ENCODE assay signal across 1 cellular context in the genomic region with DNA sequence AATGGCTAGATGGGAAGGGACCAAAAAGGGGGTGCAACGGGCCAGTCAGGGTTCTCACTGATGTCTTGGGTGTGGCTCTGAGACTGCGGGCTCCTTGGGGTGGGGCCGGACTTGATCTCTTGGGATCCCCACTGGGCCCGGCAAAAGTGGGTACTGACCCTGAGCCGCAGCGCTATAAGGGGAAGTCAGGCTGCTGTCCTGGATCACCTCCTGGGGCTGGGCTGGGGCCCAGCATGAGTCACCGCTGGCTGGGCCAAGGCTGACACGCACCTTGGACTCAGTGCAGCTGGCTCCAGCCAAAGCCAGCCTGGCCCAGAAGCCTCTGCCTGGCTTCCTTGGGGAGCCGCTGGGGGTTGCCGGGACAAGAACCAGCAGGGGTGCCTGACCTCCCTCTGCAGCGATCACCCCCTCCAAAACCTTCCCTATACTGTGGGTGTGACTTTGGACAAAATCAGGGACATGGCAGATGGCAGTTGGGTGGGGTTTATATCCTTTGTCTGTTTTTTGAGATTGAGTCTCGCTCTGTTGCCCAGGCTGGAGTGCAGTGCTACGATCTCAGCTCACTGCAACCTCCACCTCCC.
TF ChIP-seq lines count a peak whose summit lies in the region.

No MANE protein-coding gene starts in this region.

TF ChIP-seq in K562, 482 proteins besides CTCF, POLR2A, EP300 and RAD21 (continued from another document and continues in another):
- no peak for TF ChIP-seq ELF4 (CRISPR knock-in tag; IDR thresholded peaks at IDR 0.05)
- TF ChIP-seq, protein P1, sequence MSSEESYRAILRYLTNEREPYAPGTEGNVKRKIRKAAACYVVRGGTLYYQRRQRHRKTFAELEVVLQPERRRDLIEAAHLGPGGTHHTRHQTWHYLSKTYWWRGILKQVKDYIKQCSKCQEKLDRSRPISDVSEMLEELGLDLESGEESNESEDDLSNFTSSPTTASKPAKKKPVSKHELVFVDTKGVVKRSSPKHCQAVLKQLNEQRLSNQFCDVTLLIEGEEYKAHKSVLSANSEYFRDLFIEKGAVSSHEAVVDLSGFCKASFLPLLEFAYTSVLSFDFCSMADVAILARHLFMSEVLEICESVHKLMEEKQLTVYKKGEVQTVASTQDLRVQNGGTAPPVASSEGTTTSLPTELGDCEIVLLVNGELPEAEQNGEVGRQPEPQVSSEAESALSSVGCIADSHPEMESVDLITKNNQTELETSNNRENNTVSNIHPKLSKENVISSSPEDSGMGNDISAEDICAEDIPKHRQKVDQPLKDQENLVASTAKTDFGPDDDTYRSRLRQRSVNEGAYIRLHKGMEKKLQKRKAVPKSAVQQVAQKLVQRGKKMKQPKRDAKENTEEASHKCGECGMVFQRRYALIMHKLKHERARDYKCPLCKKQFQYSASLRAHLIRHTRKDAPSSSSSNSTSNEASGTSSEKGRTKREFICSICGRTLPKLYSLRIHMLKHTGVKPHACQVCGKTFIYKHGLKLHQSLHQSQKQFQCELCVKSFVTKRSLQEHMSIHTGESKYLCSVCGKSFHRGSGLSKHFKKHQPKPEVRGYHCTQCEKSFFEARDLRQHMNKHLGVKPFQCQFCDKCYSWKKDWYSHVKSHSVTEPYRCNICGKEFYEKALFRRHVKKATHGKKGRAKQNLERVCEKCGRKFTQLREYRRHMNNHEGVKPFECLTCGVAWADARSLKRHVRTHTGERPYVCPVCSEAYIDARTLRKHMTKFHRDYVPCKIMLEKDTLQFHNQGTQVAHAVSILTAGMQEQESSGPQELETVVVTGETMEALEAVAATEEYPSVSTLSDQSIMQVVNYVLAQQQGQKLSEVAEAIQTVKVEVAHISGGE (CRISPR knock-in tag; IDR thresholded peaks at IDR 0.05) = no peak
- TF ChIP-seq SP1 (CRISPR knock-in tag; IDR thresholded peaks at IDR 0.05) = peak; percentile 67; the same call in 1 of the 2 replicates
- TF ChIP-seq, protein P2, sequence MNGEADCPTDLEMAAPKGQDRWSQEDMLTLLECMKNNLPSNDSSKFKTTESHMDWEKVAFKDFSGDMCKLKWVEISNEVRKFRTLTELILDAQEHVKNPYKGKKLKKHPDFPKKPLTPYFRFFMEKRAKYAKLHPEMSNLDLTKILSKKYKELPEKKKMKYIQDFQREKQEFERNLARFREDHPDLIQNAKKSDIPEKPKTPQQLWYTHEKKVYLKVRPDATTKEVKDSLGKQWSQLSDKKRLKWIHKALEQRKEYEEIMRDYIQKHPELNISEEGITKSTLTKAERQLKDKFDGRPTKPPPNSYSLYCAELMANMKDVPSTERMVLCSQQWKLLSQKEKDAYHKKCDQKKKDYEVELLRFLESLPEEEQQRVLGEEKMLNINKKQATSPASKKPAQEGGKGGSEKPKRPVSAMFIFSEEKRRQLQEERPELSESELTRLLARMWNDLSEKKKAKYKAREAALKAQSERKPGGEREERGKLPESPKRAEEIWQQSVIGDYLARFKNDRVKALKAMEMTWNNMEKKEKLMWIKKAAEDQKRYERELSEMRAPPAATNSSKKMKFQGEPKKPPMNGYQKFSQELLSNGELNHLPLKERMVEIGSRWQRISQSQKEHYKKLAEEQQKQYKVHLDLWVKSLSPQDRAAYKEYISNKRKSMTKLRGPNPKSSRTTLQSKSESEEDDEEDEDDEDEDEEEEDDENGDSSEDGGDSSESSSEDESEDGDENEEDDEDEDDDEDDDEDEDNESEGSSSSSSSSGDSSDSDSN (IDR thresholded peaks at IDR 0.05; ENCODE audit: borderline replicate concordance in 1 of 2, low read depth in 2 of 2, low read length in 2 of 2) = peak in 1 of 2 experiments; percentile 92; a peak in 3 of 4 replicates
- 0 out of 2 replicates have a peak, but pooled peaks have one; percentile 80 for TF ChIP-seq ERF (CRISPR knock-in tag; IDR thresholded peaks at IDR 0.05)
- peak; percentile 66 for TF ChIP-seq NFIC (IDR thresholded peaks at IDR 0.05)
- TF ChIP-seq ATF1 (CRISPR knock-in tag; IDR thresholded peaks at IDR 0.05) = no peak
- TF ChIP-seq ATF1 (tag; IDR thresholded peaks at IDR 0.05) = 0 out of 2 replicates have a peak, but pooled peaks have one; percentile 18
- TF ChIP-seq, protein P3, sequence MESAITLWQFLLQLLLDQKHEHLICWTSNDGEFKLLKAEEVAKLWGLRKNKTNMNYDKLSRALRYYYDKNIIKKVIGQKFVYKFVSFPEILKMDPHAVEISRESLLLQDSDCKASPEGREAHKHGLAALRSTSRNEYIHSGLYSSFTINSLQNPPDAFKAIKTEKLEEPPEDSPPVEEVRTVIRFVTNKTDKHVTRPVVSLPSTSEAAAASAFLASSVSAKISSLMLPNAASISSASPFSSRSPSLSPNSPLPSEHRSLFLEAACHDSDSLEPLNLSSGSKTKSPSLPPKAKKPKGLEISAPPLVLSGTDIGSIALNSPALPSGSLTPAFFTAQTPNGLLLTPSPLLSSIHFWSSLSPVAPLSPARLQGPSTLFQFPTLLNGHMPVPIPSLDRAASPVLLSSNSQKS (CRISPR knock-in tag; IDR thresholded peaks at IDR 0.05) = no peak
- peak; percentile 74 for TF ChIP-seq KAT2B (IDR thresholded peaks at IDR 0.05; ENCODE audit: low read depth, low read length)
- 0 out of 2 replicates have a peak, but pooled peaks have one; percentile 33 for TF ChIP-seq ZNF766 (CRISPR knock-in tag; conservative IDR thresholded peaks at IDR 0.05)
- TF ChIP-seq L3MBTL2 (IDR thresholded peaks at IDR 0.05) = no peak; the same call in 1 of the 2 replicates
- peak; percentile 73 for TF ChIP-seq ATF7 (IDR thresholded peaks at IDR 0.05)
- TF ChIP-seq, protein P4, sequence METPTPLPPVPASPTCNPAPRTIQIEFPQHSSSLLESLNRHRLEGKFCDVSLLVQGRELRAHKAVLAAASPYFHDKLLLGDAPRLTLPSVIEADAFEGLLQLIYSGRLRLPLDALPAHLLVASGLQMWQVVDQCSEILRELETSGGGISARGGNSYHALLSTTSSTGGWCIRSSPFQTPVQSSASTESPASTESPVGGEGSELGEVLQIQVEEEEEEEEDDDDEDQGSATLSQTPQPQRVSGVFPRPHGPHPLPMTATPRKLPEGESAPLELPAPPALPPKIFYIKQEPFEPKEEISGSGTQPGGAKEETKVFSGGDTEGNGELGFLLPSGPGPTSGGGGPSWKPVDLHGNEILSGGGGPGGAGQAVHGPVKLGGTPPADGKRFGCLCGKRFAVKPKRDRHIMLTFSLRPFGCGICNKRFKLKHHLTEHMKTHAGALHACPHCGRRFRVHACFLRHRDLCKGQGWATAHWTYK (CRISPR knock-in tag; IDR thresholded peaks at IDR 0.05) = no peak
- TF ChIP-seq, protein P5, sequence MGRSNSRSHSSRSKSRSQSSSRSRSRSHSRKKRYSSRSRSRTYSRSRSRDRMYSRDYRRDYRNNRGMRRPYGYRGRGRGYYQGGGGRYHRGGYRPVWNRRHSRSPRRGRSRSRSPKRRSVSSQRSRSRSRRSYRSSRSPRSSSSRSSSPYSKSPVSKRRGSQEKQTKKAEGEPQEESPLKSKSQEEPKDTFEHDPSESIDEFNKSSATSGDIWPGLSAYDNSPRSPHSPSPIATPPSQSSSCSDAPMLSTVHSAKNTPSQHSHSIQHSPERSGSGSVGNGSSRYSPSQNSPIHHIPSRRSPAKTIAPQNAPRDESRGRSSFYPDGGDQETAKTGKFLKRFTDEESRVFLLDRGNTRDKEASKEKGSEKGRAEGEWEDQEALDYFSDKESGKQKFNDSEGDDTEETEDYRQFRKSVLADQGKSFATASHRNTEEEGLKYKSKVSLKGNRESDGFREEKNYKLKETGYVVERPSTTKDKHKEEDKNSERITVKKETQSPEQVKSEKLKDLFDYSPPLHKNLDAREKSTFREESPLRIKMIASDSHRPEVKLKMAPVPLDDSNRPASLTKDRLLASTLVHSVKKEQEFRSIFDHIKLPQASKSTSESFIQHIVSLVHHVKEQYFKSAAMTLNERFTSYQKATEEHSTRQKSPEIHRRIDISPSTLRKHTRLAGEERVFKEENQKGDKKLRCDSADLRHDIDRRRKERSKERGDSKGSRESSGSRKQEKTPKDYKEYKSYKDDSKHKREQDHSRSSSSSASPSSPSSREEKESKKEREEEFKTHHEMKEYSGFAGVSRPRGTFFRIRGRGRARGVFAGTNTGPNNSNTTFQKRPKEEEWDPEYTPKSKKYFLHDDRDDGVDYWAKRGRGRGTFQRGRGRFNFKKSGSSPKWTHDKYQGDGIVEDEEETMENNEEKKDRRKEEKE (IDR thresholded peaks at IDR 0.05; ENCODE audit: borderline replicate concordance in 1 of 2, control insufficient read depth in 1 of 2, low read depth in 2 of 2, low read length in 1 of 2) = no peak
- TF ChIP-seq ESRRA (IDR thresholded peaks at IDR 0.05; ENCODE audit: borderline replicate concordance, low read depth) = peak; percentile 57
- no peak for TF ChIP-seq ZNF431 (CRISPR knock-in tag; IDR thresholded peaks at IDR 0.05)
- TF ChIP-seq, protein P6, sequence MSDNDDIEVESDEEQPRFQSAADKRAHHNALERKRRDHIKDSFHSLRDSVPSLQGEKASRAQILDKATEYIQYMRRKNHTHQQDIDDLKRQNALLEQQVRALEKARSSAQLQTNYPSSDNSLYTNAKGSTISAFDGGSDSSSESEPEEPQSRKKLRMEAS (CRISPR knock-in tag; IDR thresholded peaks at IDR 0.05) = peak; percentile 38; the same call in 1 of the 2 replicates
- peak in 1 of 2 experiments; percentile 71; a peak in 1 of 4 replicates for TF ChIP-seq NONO (IDR thresholded peaks at IDR 0.05; ENCODE audit: low read depth in 2 of 2, low read length in 1 of 2)
- peak; percentile 39 to 55; a peak in 1 of 4 replicates for TF ChIP-seq KDM1A (IDR thresholded peaks at IDR 0.05)
- TF ChIP-seq ZNF263 (CRISPR knock-in tag; IDR thresholded peaks at IDR 0.05; ENCODE audit: borderline replicate concordance) = 0 out of 2 replicates have a peak, but pooled peaks have one; percentile 22
- TF ChIP-seq TCF3 (CRISPR knock-in tag; IDR thresholded peaks at IDR 0.05) = peak; percentile 52
- TF ChIP-seq, protein P7, sequence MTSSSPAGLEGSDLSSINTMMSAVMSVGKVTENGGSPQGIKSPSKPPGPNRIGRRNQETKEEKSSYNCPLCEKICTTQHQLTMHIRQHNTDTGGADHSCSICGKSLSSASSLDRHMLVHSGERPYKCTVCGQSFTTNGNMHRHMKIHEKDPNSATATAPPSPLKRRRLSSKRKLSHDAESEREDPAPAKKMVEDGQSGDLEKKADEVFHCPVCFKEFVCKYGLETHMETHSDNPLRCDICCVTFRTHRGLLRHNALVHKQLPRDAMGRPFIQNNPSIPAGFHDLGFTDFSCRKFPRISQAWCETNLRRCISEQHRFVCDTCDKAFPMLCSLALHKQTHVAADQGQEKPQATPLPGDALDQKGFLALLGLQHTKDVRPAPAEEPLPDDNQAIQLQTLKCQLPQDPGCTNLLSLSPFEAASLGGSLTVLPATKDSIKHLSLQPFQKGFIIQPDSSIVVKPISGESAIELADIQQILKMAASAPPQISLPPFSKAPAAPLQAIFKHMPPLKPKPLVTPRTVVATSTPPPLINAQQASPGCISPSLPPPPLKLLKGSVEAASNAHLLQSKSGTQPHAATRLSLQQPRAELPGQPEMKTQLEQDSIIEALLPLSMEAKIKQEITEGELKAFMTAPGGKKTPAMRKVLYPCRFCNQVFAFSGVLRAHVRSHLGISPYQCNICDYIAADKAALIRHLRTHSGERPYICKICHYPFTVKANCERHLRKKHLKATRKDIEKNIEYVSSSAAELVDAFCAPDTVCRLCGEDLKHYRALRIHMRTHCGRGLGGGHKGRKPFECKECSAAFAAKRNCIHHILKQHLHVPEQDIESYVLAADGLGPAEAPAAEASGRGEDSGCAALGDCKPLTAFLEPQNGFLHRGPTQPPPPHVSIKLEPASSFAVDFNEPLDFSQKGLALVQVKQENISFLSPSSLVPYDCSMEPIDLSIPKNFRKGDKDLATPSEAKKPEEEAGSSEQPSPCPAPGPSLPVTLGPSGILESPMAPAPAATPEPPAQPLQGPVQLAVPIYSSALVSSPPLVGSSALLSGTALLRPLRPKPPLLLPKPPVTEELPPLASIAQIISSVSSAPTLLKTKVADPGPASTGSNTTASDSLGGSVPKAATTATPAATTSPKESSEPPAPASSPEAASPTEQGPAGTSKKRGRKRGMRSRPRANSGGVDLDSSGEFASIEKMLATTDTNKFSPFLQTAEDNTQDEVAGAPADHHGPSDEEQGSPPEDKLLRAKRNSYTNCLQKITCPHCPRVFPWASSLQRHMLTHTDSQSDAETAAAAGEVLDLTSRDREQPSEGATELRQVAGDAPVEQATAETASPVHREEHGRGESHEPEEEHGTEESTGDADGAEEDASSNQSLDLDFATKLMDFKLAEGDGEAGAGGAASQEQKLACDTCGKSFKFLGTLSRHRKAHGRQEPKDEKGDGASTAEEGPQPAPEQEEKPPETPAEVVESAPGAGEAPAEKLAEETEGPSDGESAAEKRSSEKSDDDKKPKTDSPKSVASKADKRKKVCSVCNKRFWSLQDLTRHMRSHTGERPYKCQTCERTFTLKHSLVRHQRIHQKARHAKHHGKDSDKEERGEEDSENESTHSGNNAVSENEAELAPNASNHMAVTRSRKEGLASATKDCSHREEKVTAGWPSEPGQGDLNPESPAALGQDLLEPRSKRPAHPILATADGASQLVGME (CRISPR knock-in tag; IDR thresholded peaks at IDR 0.05) = no peak
- no peak for TF ChIP-seq ZNF408 (CRISPR knock-in tag; IDR thresholded peaks at IDR 0.05; ENCODE audit: low read depth)
- TF ChIP-seq NR2C2 (CRISPR knock-in tag; IDR thresholded peaks at IDR 0.05) = 0 out of 2 replicates have a peak, but pooled peaks have one; percentile 32
- TF ChIP-seq NR2C2 (tag; IDR thresholded peaks at IDR 0.05) = no peak; the same call in 1 of the 2 replicates
- TF ChIP-seq NEUROD1 (IDR thresholded peaks at IDR 0.05; ENCODE audit: borderline replicate concordance, low read depth, low read length, partially characterized antibody) = peak; percentile 19
- TF ChIP-seq RFX7 (CRISPR knock-in tag; IDR thresholded peaks at IDR 0.05) = no peak
- TF ChIP-seq ELF1 (tag; IDR thresholded peaks at IDR 0.05) = no peak
- TF ChIP-seq FOXA1 (IDR thresholded peaks at IDR 0.05; ENCODE audit: borderline replicate concordance) = no peak
- TF ChIP-seq, protein P8, sequence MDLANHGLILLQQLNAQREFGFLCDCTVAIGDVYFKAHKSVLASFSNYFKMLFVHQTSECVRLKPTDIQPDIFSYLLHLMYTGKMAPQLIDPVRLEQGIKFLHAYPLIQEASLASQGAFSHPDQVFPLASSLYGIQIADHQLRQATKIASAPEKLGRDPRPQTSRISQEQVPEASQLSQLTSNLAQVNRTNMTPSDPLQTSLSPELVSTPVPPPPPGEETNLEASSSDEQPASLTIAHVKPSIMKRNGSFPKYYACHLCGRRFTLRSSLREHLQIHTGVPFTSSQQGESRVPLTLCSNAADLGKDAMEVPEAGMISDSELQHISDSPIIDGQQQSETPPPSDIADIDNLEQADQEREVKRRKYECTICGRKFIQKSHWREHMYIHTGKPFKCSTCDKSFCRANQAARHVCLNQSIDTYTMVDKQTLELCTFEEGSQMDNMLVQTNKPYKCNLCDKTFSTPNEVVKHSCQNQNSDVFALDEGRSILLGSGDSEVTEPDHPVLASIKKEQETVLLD (IDR thresholded peaks at IDR 0.05) = peak; percentile 20; the same call in 1 of the 2 replicates
- TF ChIP-seq TRIM24 (IDR thresholded peaks at IDR 0.05) = peak in 1 of 2 experiments; percentile 69; a peak in 2 of 4 replicates
- TF ChIP-seq SMARCB1 (IDR thresholded peaks at IDR 0.05; ENCODE audit: insufficient read length, low read depth) = no peak
- TF ChIP-seq NCOA1 (IDR thresholded peaks at IDR 0.05; ENCODE audit: low read depth) = peak; percentile 52; the same call in 1 of the 2 replicates
- 0 out of 2 replicates have a peak, but pooled peaks have one; percentile 41 for TF ChIP-seq GATAD2A (IDR thresholded peaks at IDR 0.05)
- TF ChIP-seq BHLHE40 (IDR thresholded peaks at IDR 0.05; ENCODE audit: low read length) = no peak
- 0 out of 4 replicates have a peak, but pooled peaks of 1 of the 2 experiments have one; percentile 25 for TF ChIP-seq RCOR1 (IDR thresholded peaks at IDR 0.05; ENCODE audit: borderline replicate concordance in 1 of 2, low read depth in 2 of 2, low read length in 2 of 2)
- peak; percentile 71 for TF ChIP-seq FOS (IDR thresholded peaks at IDR 0.05; ENCODE audit: extremely low read depth, insufficient read length)
- no peak for TF ChIP-seq HNRNPL (IDR thresholded peaks at IDR 0.05; ENCODE audit: low read depth, low read length)
- TF ChIP-seq CBFA2T3 (IDR thresholded peaks at IDR 0.05) = peak; percentile 47; the same call in 1 of the 2 replicates
